ENCODE assay signal across 21 cellular contexts in genomic region chr3:103025880-103026279, GRCh38.
"Had no signal": no experiment of that assay in that cellular context is flagged by ENCODE, and none has a peak within 500 bp of the region (broad histone marks: within the 10 kb centered on the region; RNA-seq: fewer than 3 reads in every experiment).

No MANE protein-coding gene starts in this region.

- ATAC-seq: left ventricle myocardium superior; lower lobe of right lung; naive thymus-derived CD8-positive, alpha-beta T cell; sciatic nerve; stimulated activated naive CD8-positive, alpha-beta T cell treated with anti-CD3 and anti-CD28 coated beads, Interleukin-15, amount 100 ng/mL, for 72 hours; upper lobe of right lung had no signal

- H3K27me3 Mint-ChIP-seq: naive thymus-derived CD8-positive, alpha-beta T cell; stimulated activated naive CD8-positive, alpha-beta T cell treated with anti-CD3 and anti-CD28 coated beads, Interleukin-15, amount 100 ng/mL, for 72 hours had no signal

- H3K4me3 Mint-ChIP-seq: naive thymus-derived CD8-positive, alpha-beta T cell; nephron progenitor cell; stimulated activated naive CD8-positive, alpha-beta T cell treated with anti-CD3 and anti-CD28 coated beads, Interleukin-15, amount 100 ng/mL, for 72 hours had no signal

- DNase-seq: effector CD4-positive, alpha-beta T cell; hypothalamus; left ventricle myocardium superior; lower lobe of right lung; naive thymus-derived CD8-positive, alpha-beta T cell; nephron progenitor cell; nucleus accumbens; stimulated activated CD4-positive, alpha-beta T cell treated with anti-CD3 and anti-CD28 coated beads, Interleukin-12 subunit alpha, Interleukin-12 subunit beta, amount 100 ng/mL, for 4 hours; stimulated activated CD4-positive, alpha-beta T cell treated with anti-CD3 and anti-CD28 coated beads, Interleukin-1b, Interleukin-23, amount 100 ng/mL, for 48 hours; stimulated activated CD4-positive, alpha-beta T cell treated with anti-CD3 and anti-CD28 coated beads, Interleukin-4, amount 100 ng/mL, for 1 hour; stimulated activated CD8-positive, alpha-beta memory T cell treated with anti-CD3 and anti-CD28 coated beads, Interleukin-4, amount 100 ng/mL, for 48 hours; stimulated activated naive CD4-positive, alpha-beta T cell; stimulated activated naive CD8-positive, alpha-beta T cell treated with anti-CD3 and anti-CD28 coated beads, Interleukin-15, amount 100 ng/mL, for 72 hours; transverse colon; upper lobe of right lung; uterus had no signal

- H3K27ac ChIP-seq: lower lobe of right lung, prostate gland, right atrium auricular region, suprapubic skin, transverse colon, upper lobe of right lung, uterus had no signal

- H3K4me1 Mint-ChIP-seq: naive thymus-derived CD8-positive, alpha-beta T cell; nephron progenitor cell; stimulated activated naive CD8-positive, alpha-beta T cell treated with anti-CD3 and anti-CD28 coated beads, Interleukin-15, amount 100 ng/mL, for 72 hours had no signal

- H3K4me2 ChIP-seq: smooth muscle cell had no signal

- H3K4me3 ChIP-seq: lower lobe of right lung, prostate gland, right atrium auricular region, smooth muscle cell, suprapubic skin, transverse colon, upper lobe of right lung, uterus had no signal

- H3K9me3 ChIP-seq: lower lobe of right lung, prostate gland, right atrium auricular region, suprapubic skin, transverse colon, upper lobe of right lung, uterus had no signal

- H3K27me3 ChIP-seq: right atrium auricular region, suprapubic skin, transverse colon, upper lobe of right lung, uterus had no signal

- H3K36me3 Mint-ChIP-seq: naive thymus-derived CD8-positive, alpha-beta T cell had no signal

- H3K36me3 ChIP-seq: lower lobe of right lung, prostate gland, right atrium auricular region, suprapubic skin, transverse colon, upper lobe of right lung, uterus had no signal

- H3K9me3 Mint-ChIP-seq: nephron progenitor cell; stimulated activated naive CD8-positive, alpha-beta T cell treated with anti-CD3 and anti-CD28 coated beads, Interleukin-15, amount 100 ng/mL, for 72 hours had no signal

- H3K27ac Mint-ChIP-seq: naive thymus-derived CD8-positive, alpha-beta T cell; nephron progenitor cell; stimulated activated naive CD8-positive, alpha-beta T cell treated with anti-CD3 and anti-CD28 coated beads, Interleukin-15, amount 100 ng/mL, for 72 hours had no signal
